Comparison of ENCODE assay signal across 8 cellular contexts in the genomic region with DNA sequence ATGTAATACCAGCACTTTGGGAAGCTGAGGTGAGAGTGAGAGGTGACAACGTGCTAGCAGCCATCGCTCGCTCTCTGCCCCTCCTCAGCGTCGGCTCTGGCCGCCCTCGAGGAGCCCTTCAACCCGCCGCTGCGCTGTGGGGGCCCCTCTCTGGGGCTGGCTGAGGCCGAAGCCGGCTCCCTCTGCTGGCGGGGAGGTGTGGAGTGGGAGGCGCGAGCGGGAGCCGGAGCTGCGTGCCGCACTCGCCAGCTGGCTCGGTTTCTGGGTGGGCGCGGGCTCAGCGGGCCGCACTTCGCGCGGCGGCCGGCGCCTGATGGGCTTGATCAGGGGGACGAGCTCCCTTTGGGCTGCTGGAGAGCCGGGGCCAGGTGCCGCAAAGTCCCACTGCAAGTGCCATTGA.
DNase-seq lines count a peak whose midpoint lies in the region; ATAC-seq and TF ChIP-seq lines count a peak whose summit lies in the region.

No MANE protein-coding gene starts in this region.

- no peak for ATAC-seq in HG02642 (IDR thresholded peaks at IDR 0.05; ENCODE audit: poor library complexity, unreplicated experiment)

- H3K36me3 Mint-ChIP-seq in progenitor cell of endocrine pancreas (ENCODE audit: insufficient read depth) = no peaks in the 10 kb centered on the region

- no peaks in the 10 kb centered on the region for H3K9me3 Mint-ChIP-seq in progenitor cell of endocrine pancreas (ENCODE audit: low read depth)

- DNase-seq in DMS 273 (lab: John Stamatoyannopoulos, UW; ENCODE audit: unreplicated experiment) (peak; percentile 78), NCI-H69 (lab: John Stamatoyannopoulos, UW) (peak; percentile 17), fibroblast of the aortic adventitia (ENCODE audit: low read depth) (peak; percentile 5), progenitor cell of endocrine pancreas (ENCODE audit: low spot score, unreplicated experiment) (peak; percentile 41), occipital lobe (lab: John Stamatoyannopoulos, UW) (no peak), OCI-M2 (lab: John Stamatoyannopoulos, UW; ENCODE audit: unreplicated experiment) (no peak), NCI-H1417 treated with DMSO at 0.1 percent for 48 hours (lab: John Stamatoyannopoulos, UW) (no peak)

- H3K4me3 Mint-ChIP-seq in progenitor cell of endocrine pancreas (ENCODE audit: low read depth) = peak overlapping the region; percentile 24

- H3K27me3 Mint-ChIP-seq in progenitor cell of endocrine pancreas = peaks cover 15% of the 10 kb centered on the region

- no peak overlapping the region for H3K27ac Mint-ChIP-seq in progenitor cell of endocrine pancreas

- peak overlapping the region; percentile 31 for H3K4me3 ChIP-seq in fibroblast of the aortic adventitia (ENCODE audit: low read depth, low read length)

- no peaks in the 10 kb centered on the region for H3K4me1 Mint-ChIP-seq in progenitor cell of endocrine pancreas (ENCODE audit: low read depth)

- TF ChIP-seq CTCF in fibroblast of the aortic adventitia (IDR thresholded peaks at IDR 0.05; ENCODE audit: insufficient read depth, low read length) = peak; percentile 34
- peak; percentile 55 for TF ChIP-seq CTCF in progenitor cell of endocrine pancreas (IDR thresholded peaks at IDR 0.05; ENCODE audit: unreplicated experiment)

Comparison
In these comparisons a context has a peak if more than half of its experiments do, and no peak if none do; other contexts are left out.
1. DNase-seq: peak in DMS 273 (single experiment), NCI-H69 (single experiment), fibroblast of the aortic adventitia (single experiment) and progenitor cell of endocrine pancreas (single experiment); none in occipital lobe (single experiment), OCI-M2 (single experiment) and NCI-H1417 treated with DMSO at 0.1 percent for 48 hours (single experiment).